ENCODE assay signal across 3 cellular contexts in genomic region chr6:89462503-89462902, GRCh38.
TF ChIP-seq lines count a peak whose summit lies in the region.

No MANE protein-coding gene starts in this region.

TF ChIP-seq in HEK293, 187 proteins besides CTCF, POLR2A, EP300 and RAD21:
- TF ChIP-seq, protein P1, sequence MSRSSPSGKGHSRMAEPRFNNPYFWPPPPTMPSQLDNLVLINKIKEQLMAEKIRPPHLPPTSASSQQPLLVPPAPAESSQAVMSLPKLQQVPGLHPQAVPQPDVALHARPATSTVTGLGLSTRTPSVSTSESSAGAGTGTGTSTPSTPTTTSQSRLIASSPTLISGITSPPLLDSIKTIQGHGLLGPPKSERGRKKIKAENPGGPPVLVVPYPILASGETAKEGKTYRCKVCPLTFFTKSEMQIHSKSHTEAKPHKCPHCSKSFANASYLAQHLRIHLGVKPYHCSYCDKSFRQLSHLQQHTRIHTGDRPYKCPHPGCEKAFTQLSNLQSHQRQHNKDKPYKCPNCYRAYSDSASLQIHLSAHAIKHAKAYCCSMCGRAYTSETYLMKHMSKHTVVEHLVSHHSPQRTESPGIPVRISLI (tag by site-specific recombination; IDR thresholded peaks at IDR 0.05) = 0 out of 2 replicates have a peak, but pooled peaks have one; percentile 20
- TF ChIP-seq, protein P2, sequence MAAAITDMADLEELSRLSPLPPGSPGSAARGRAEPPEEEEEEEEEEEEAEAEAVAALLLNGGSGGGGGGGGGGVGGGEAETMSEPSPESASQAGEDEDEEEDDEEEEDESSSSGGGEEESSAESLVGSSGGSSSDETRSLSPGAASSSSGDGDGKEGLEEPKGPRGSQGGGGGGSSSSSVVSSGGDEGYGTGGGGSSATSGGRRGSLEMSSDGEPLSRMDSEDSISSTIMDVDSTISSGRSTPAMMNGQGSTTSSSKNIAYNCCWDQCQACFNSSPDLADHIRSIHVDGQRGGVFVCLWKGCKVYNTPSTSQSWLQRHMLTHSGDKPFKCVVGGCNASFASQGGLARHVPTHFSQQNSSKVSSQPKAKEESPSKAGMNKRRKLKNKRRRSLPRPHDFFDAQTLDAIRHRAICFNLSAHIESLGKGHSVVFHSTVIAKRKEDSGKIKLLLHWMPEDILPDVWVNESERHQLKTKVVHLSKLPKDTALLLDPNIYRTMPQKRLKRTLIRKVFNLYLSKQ (tag by site-specific recombination; IDR thresholded peaks at IDR 0.05; ENCODE audit: borderline replicate concordance) = no peak
- TF ChIP-seq KLF9 (tag by site-specific recombination; IDR thresholded peaks at IDR 0.05; ENCODE audit: low read depth) (no peak), HOXA7 (CRISPR knock-in tag; IDR thresholded peaks at IDR 0.05; ENCODE audit: borderline replicate concordance) (no peak)

TF ChIP-seq in IMR-90, 13 proteins besides CTCF, POLR2A, EP300 and RAD21:
- TF ChIP-seq CEBPB (IDR thresholded peaks at IDR 0.05; ENCODE audit: low read depth, low read length) (peak; percentile 80), FOS (IDR thresholded peaks at IDR 0.05; ENCODE audit: low read depth, low read length) (no peak), RCOR1 (IDR thresholded peaks at IDR 0.05; ENCODE audit: insufficient replicate concordance, low read length) (no peak), NFE2L2 (IDR thresholded peaks at IDR 0.05; ENCODE audit: low read depth, low read length) (no peak)

TF ChIP-seq in K562, 482 proteins besides CTCF, POLR2A, EP300 and RAD21:
- TF ChIP-seq CEBPB (tag; IDR thresholded peaks at IDR 0.05) = peak; percentile 84
- TF ChIP-seq ZNF318 (IDR thresholded peaks at IDR 0.05; ENCODE audit: borderline replicate concordance in 1 of 2, low read depth in 1 of 2) = no peak
- TF ChIP-seq, protein P3, sequence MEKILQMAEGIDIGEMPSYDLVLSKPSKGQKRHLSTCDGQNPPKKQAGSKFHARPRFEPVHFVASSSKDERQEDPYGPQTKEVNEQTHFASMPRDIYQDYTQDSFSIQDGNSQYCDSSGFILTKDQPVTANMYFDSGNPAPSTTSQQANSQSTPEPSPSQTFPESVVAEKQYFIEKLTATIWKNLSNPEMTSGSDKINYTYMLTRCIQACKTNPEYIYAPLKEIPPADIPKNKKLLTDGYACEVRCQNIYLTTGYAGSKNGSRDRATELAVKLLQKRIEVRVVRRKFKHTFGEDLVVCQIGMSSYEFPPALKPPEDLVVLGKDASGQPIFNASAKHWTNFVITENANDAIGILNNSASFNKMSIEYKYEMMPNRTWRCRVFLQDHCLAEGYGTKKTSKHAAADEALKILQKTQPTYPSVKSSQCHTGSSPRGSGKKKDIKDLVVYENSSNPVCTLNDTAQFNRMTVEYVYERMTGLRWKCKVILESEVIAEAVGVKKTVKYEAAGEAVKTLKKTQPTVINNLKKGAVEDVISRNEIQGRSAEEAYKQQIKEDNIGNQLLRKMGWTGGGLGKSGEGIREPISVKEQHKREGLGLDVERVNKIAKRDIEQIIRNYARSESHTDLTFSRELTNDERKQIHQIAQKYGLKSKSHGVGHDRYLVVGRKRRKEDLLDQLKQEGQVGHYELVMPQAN (IDR thresholded peaks at IDR 0.05; ENCODE audit: borderline replicate concordance) = no peak
- TF ChIP-seq CEBPG (CRISPR knock-in tag; IDR thresholded peaks at IDR 0.05) = no peak
- TF ChIP-seq CEBPG (tag; conservative IDR thresholded peaks at IDR 0.05 in 1 of 2, IDR thresholded peaks at IDR 0.05 in 1 of 2) = peak; percentile 62 to 91
